In the genomic region with DNA sequence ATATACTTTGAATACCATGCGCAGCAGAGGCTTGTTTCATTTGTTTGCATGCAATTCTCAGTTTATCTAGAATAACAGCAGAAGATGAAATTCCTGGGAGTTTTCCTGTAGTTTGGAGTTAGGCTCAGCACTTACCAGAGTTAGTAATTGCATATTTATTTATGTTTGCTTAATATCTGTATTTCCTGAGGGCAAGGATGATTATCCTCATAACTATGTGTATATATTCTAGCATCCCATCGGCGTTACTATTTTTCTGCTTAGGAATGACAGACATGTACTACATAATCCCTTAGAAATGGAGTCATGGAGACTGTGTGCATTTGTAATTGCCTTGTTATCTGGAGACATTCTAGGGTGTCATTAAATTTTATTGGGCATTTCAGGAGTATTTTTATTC, we compare ENCODE assay signal across 28 cellular contexts.
DNase-seq lines count a peak whose midpoint lies in the region; ATAC-seq, FAIRE-seq and TF ChIP-seq lines count a peak whose summit lies in the region.
"Had no signal": no experiment of that assay in that cellular context is flagged by ENCODE, and none has a peak within 500 bp of the region (broad histone marks: within the 10 kb centered on the region; RNA-seq: fewer than 3 reads in every experiment).

No MANE protein-coding gene starts in this region.

- H3K27me3 Mint-ChIP-seq in natural killer cell treated with Interleukin-12 subunit alpha and Interleukin-12 subunit beta and Interleukin-15 and Interleukin-18, amount 100 ng/mL, for 72 hours = no peaks in the 10 kb centered on the region
- H3K27me3 Mint-ChIP-seq: activated B cell treated with CpG ODN at 0.5 μM for 24 hours; activated CD8-positive, alpha-beta T cell treated with anti-CD3 and anti-CD28 coated beads for 36 hours; activated naive CD4-positive, alpha-beta T cell treated with anti-CD3 and anti-CD28 coated beads, Interleukin-2, amount 10 ng/mL, durations not matched to agents 7 days and 5 days; naive thymus-derived CD4-positive, alpha-beta T cell; stimulated activated naive B cell treated with anti-CD40 and anti-IgM and Interleukin-4, amounts not matched to agents 10 μg/mL and 1 μg/mL and 100 μg/mL, for 72 hours had no signal

- no peak overlapping the region for H3K27ac ChIP-seq in hepatocyte
- H3K27ac ChIP-seq: colonic mucosa, gastrocnemius medialis, pancreas, RWPE1, thyroid gland had no signal

- WGBS in hepatocyte (ENCODE audit: low lambda C conversion rate, missing lambda C conversion rate) = 25% methylated on average over 3 of the region's 3 CpGs

- H3K79me2 ChIP-seq in hepatocyte = no peaks in the 10 kb centered on the region

- H3K27me3 ChIP-seq in bronchial epithelial cell (ENCODE audit: control insufficient read depth, insufficient read depth, low read length) (no peaks in the 10 kb centered on the region), hepatocyte (no peaks in the 10 kb centered on the region)
- H3K27me3 ChIP-seq: colonic mucosa, gastrocnemius medialis, pancreas, thyroid gland had no signal

- no peaks in the 10 kb centered on the region for H3K36me3 Mint-ChIP-seq in natural killer cell treated with Interleukin-12 subunit alpha and Interleukin-12 subunit beta and Interleukin-15 and Interleukin-18, amount 100 ng/mL, for 72 hours
- H3K36me3 Mint-ChIP-seq: activated naive CD4-positive, alpha-beta T cell treated with anti-CD3 and anti-CD28 coated beads, Interleukin-2, amount 10 ng/mL, durations not matched to agents 7 days and 5 days; naive thymus-derived CD4-positive, alpha-beta T cell; stimulated activated naive B cell treated with anti-CD40 and anti-IgM and Interleukin-4, amounts not matched to agents 10 μg/mL and 1 μg/mL and 100 μg/mL, for 72 hours had no signal

- H3K36me3 ChIP-seq in bronchial epithelial cell (ENCODE audit: control insufficient read depth, insufficient read depth, low read length) (no peaks in the 10 kb centered on the region), hepatocyte (replicated peaks; ENCODE audit: insufficient read depth, low read depth) (no peaks in the 10 kb centered on the region)
- H3K36me3 ChIP-seq: colonic mucosa, gastrocnemius medialis, HAP-1, pancreas, thyroid gland had no signal

- H3K4me1 ChIP-seq in hepatocyte (ENCODE audit: insufficient read depth) = no peaks in the 10 kb centered on the region
- H3K4me1 ChIP-seq: colonic mucosa, gastrocnemius medialis, HAP-1, pancreas, thyroid gland had no signal

- peaks cover 18% of the 10 kb centered on the region for H3K9me3 Mint-ChIP-seq in natural killer cell treated with Interleukin-12 subunit alpha and Interleukin-12 subunit beta and Interleukin-15 and Interleukin-18, amount 100 ng/mL, for 72 hours

- no peak for ATAC-seq in HG02623 (IDR thresholded peaks at IDR 0.05; ENCODE audit: unreplicated experiment)
- no peak for ATAC-seq in natural killer cell treated with Interleukin-12 subunit alpha and Interleukin-12 subunit beta and Interleukin-15 and Interleukin-18, amount 100 ng/mL, for 72 hours
- ATAC-seq: activated CD8-positive, alpha-beta T cell treated with anti-CD3 and anti-CD28 coated beads for 36 hours; activated T-cell treated with anti-CD3 and anti-CD28 coated beads, Interleukin-2, amount 50 U/mL, for 4 hours; gastrocnemius medialis; HepG2; naive thymus-derived CD4-positive, alpha-beta T cell; pancreas; stimulated activated naive B cell treated with anti-CD40 and anti-IgM and Interleukin-4, amounts not matched to agents 10 μg/mL and 1 μg/mL and 100 μg/mL, for 72 hours had no signal

- H3K4me3 Mint-ChIP-seq in natural killer cell treated with Interleukin-12 subunit alpha and Interleukin-12 subunit beta and Interleukin-15 and Interleukin-18, amount 100 ng/mL, for 72 hours = no peak overlapping the region
- H3K4me3 Mint-ChIP-seq: activated B cell treated with CpG ODN at 0.5 μM for 24 hours; activated CD8-positive, alpha-beta T cell treated with anti-CD3 and anti-CD28 coated beads for 36 hours; activated naive CD4-positive, alpha-beta T cell treated with anti-CD3 and anti-CD28 coated beads, Interleukin-2, amount 10 ng/mL, durations not matched to agents 7 days and 5 days; activated T-cell treated with anti-CD3 and anti-CD28 coated beads, Interleukin-2, amount 50 U/mL, for 4 hours; naive thymus-derived CD4-positive, alpha-beta T cell; stimulated activated naive B cell treated with anti-CD40 and anti-IgM and Interleukin-4, amounts not matched to agents 10 μg/mL and 1 μg/mL and 100 μg/mL, for 72 hours had no signal

- no peak overlapping the region for H3K27ac Mint-ChIP-seq in natural killer cell treated with Interleukin-12 subunit alpha and Interleukin-12 subunit beta and Interleukin-15 and Interleukin-18, amount 100 ng/mL, for 72 hours
- H3K27ac Mint-ChIP-seq: activated B cell treated with CpG ODN at 0.5 μM for 24 hours; activated CD8-positive, alpha-beta T cell treated with anti-CD3 and anti-CD28 coated beads for 36 hours; activated naive CD4-positive, alpha-beta T cell treated with anti-CD3 and anti-CD28 coated beads, Interleukin-2, amount 10 ng/mL, durations not matched to agents 7 days and 5 days; naive thymus-derived CD4-positive, alpha-beta T cell; stimulated activated naive B cell treated with anti-CD40 and anti-IgM and Interleukin-4, amounts not matched to agents 10 μg/mL and 1 μg/mL and 100 μg/mL, for 72 hours had no signal

- H4K20me1 ChIP-seq in hepatocyte (ENCODE audit: insufficient read depth, poor library complexity, severe bottlenecking) = no peaks in the 10 kb centered on the region

- peak overlapping the region; percentile 15 for H3K4me2 ChIP-seq in hepatocyte

- H3K9me3 ChIP-seq in hepatocyte (ENCODE audit: low read depth) = no peaks in the 10 kb centered on the region
- H3K9me3 ChIP-seq: colonic mucosa, gastrocnemius medialis, HAP-1, pancreas, thyroid gland had no signal

- H3K4me3 ChIP-seq in AG09309 (ENCODE audit: control insufficient read depth, low read depth, low read length) = no peak overlapping the region
- H3K4me3 ChIP-seq in bronchial epithelial cell (ENCODE audit: low read depth, low read length) = no peak overlapping the region
- H3K4me3 ChIP-seq in hepatocyte = no peak overlapping the region
- H3K4me3 ChIP-seq: colonic mucosa, gastrocnemius medialis, HAP-1, pancreas, thyroid gland had no signal

- H3K4me1 Mint-ChIP-seq in natural killer cell treated with Interleukin-12 subunit alpha and Interleukin-12 subunit beta and Interleukin-15 and Interleukin-18, amount 100 ng/mL, for 72 hours (ENCODE audit: low read depth in 2 of 2) = no peaks in the 10 kb centered on the region
- H3K4me1 Mint-ChIP-seq: activated B cell treated with CpG ODN at 0.5 μM for 24 hours; activated naive CD4-positive, alpha-beta T cell treated with anti-CD3 and anti-CD28 coated beads, Interleukin-2, amount 10 ng/mL, durations not matched to agents 7 days and 5 days; naive thymus-derived CD4-positive, alpha-beta T cell; stimulated activated naive B cell treated with anti-CD40 and anti-IgM and Interleukin-4, amounts not matched to agents 10 μg/mL and 1 μg/mL and 100 μg/mL, for 72 hours had no signal

- TF ChIP-seq CTCF in AG09309 (IDR thresholded peaks at IDR 0.05; ENCODE audit: control insufficient read depth, insufficient read depth, low read depth, low read length, missing control alignments) (no peak), bronchial epithelial cell (IDR thresholded peaks at IDR 0.05; ENCODE audit: insufficient read depth, low read length, severe bottlenecking) (no peak), hepatocyte (IDR thresholded peaks at IDR 0.05; ENCODE audit: poor library complexity) (no peak), D721Med (IDR thresholded peaks at IDR 0.05; ENCODE audit: insufficient read depth, missing control alignments) (no peak)

- H2AFZ ChIP-seq in hepatocyte = no peak overlapping the region

- no peak for FAIRE-seq in bronchial epithelial cell (lab: Jason Lieb, UNC)
- no peak for FAIRE-seq in D721Med (lab: Jason Lieb, UNC)
- FAIRE-seq: HepG2, pancreas had no signal

- DNase-seq in AG09309 (ENCODE audit: low read depth) = peak; percentile 73
- peak; percentile 37 for DNase-seq in HS-5 (ENCODE audit: low read depth)
- DNase-seq in bronchial epithelial cell (ENCODE audit: low read depth) = peak; percentile 11
- peak; percentile 6 for DNase-seq in hepatocyte (ENCODE audit: low spot score)
- DNase-seq in D721Med (ENCODE audit: insufficient read length, low spot score) = no peak
- DNase-seq in NCI-H446 (lab: John Stamatoyannopoulos, UW) = no peak
- no peak for DNase-seq in natural killer cell treated with Interleukin-12 subunit alpha and Interleukin-12 subunit beta and Interleukin-15 and Interleukin-18, amount 100 ng/mL, for 72 hours (ENCODE audit: low spot score)
- DNase-seq: activated B cell treated with CpG ODN at 0.5 μM for 24 hours; activated CD8-positive, alpha-beta T cell treated with anti-CD3 and anti-CD28 coated beads for 36 hours; activated naive CD4-positive, alpha-beta T cell treated with anti-CD3 and anti-CD28 coated beads, Interleukin-2, amount 10 ng/mL, durations not matched to agents 7 days and 5 days; activated T-cell treated with anti-CD3 and anti-CD28 coated beads, Interleukin-2, amount 50 U/mL, for 4 hours; AML-193; colonic mucosa; COR-L47; DND-41; gastrocnemius medialis; mesendoderm; naive thymus-derived CD4-positive, alpha-beta T cell; NCI-H1417; NCI-H524 treated with DMSO at 0.1 percent for 48 hours; pancreas; stimulated activated naive B cell treated with anti-CD40 and anti-IgM and Interleukin-4, amounts not matched to agents 10 μg/mL and 1 μg/mL and 100 μg/mL, for 72 hours; T-helper 9 cell; thyroid gland had no signal

- no peaks in the 10 kb centered on the region for H3K9me2 ChIP-seq in hepatocyte (replicated peaks; ENCODE audit: insufficient read depth)

Comparison
In these comparisons a context has a peak if more than half of its experiments do, and no peak if none do; other contexts are left out.
1. DNase-seq: peak in AG09309 (single experiment), HS-5 (single experiment), bronchial epithelial cell (single experiment) and hepatocyte (single experiment); none in D721Med (single experiment), NCI-H446 (0 of 2) and natural killer cell treated with Interleukin-12 subunit alpha and Interleukin-12 subunit beta and Interleukin-15 and Interleukin-18, amount 100 ng/mL, for 72 hours (single experiment).